2 cellular contexts compared by ENCODE assay signal in genomic region chr7:95469187-95469586, GRCh38.
TF ChIP-seq lines count a peak whose summit lies in the region.

No MANE protein-coding gene starts in this region.

TF ChIP-seq in HEK293, 187 proteins besides CTCF, POLR2A, EP300 and RAD21:
- TF ChIP-seq PRDM1 (tag by site-specific recombination; IDR thresholded peaks at IDR 0.05) (no peak), ATF2 (tag by site-specific recombination; IDR thresholded peaks at IDR 0.05; ENCODE audit: low read depth) (peak; percentile 37; the same call in 1 of the 2 replicates), YY1 (tag by site-specific recombination; IDR thresholded peaks at IDR 0.05) (no peak), ZNF274 (IDR thresholded peaks at IDR 0.05; ENCODE audit: low read length) (no peak), ZNF274 (tag by site-specific recombination; IDR thresholded peaks at IDR 0.05; ENCODE audit: borderline replicate concordance) (no peak)

TF ChIP-seq in HepG2, 621 proteins besides CTCF, POLR2A, EP300 and RAD21:
- no peak for TF ChIP-seq ZNF737 (CRISPR knock-in tag; IDR thresholded peaks at IDR 0.05; ENCODE audit: borderline replicate concordance)
- 0 out of 2 replicates have a peak, but pooled peaks have one; percentile 44 for TF ChIP-seq ATF7 (IDR thresholded peaks at IDR 0.05)
- no peak for TF ChIP-seq ATF7 (CRISPR knock-in tag; IDR thresholded peaks at IDR 0.05)
